2 cellular contexts compared by ENCODE assay signal in genomic region chr2:217983276-217984233, GRCh38.
A peak's percentile ranks its signal among the peaks of the same experiment; 100 is the strongest.
TF ChIP-seq lines count a peak whose summit lies in the region.

No MANE protein-coding gene starts in this region.

TF ChIP-seq in K562, 482 proteins besides CTCF, POLR2A, EP300 and RAD21:
- TF ChIP-seq ZNF134 (CRISPR knock-in tag; conservative IDR thresholded peaks at IDR 0.05) (peak; percentile 90), ATF3 (IDR thresholded peaks at IDR 0.05) (no peak), ATF3 (CRISPR knock-in tag; conservative IDR thresholded peaks at IDR 0.05) (no peak)

TF ChIP-seq in endothelial cell of umbilical vein, 7 proteins besides CTCF, POLR2A, EP300 and RAD21:
- TF ChIP-seq MAX (IDR thresholded peaks at IDR 0.05; ENCODE audit: insufficient read depth, insufficient read length) = no peak
- TF ChIP-seq MYC (IDR thresholded peaks at IDR 0.05; ENCODE audit: low read depth, low read length) = no peak
- no peak for TF ChIP-seq FOS (IDR thresholded peaks at IDR 0.05; ENCODE audit: borderline replicate concordance, insufficient read depth, low read length)
- TF ChIP-seq EZH2 (IDR thresholded peaks at IDR 0.05; ENCODE audit: borderline replicate concordance, low read depth, low read length, severe bottlenecking) = no peak
- no peak for TF ChIP-seq POLR2AphosphoS5 (IDR thresholded peaks at IDR 0.05; ENCODE audit: insufficient read depth, low read depth, low read length)
- TF ChIP-seq JUN (IDR thresholded peaks at IDR 0.05; ENCODE audit: borderline replicate concordance, insufficient read depth, insufficient read length, low read depth) = no peak
- TF ChIP-seq GATA2 (IDR thresholded peaks at IDR 0.05; ENCODE audit: insufficient read depth, insufficient read length, low read depth, low read length) = no peak
